ENCODE assay signal across 33 cellular contexts in the genomic region with DNA sequence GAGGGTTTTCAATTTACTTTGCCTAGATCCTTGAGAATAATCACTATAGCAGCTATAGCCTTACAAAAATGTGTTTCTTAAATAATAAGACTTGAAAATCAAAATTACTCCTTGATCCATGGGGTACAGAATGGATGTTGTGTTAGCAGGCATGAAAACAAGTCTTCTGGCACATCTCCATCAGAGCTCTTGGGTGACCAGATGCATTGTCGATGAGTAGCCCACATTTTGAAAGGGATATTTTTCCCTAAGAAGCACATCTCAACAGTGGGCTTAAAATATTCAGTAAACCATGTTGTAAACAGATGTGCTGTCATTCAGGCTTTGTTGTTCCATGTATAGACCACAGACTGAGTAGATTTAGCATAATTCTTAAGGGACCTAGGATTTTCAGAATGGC.
"Had no signal": no experiment of that assay in that cellular context is flagged by ENCODE, and none has a peak within 500 bp of the region (broad histone marks: within the 10 kb centered on the region; RNA-seq: fewer than 3 reads in every experiment).

No MANE protein-coding gene starts in this region.

- H3K79me2 ChIP-seq: parathyroid adenoma had no signal

- H3K9me3 Mint-ChIP-seq: nephron progenitor cell, neural crest cell, type B pancreatic cell had no signal

- H3K4me1 Mint-ChIP-seq: naive thymus-derived CD8-positive, alpha-beta T cell; neural crest cell; stimulated activated memory B cell treated with anti-CD40 and anti-IgM and Interleukin-4, amounts not matched to agents 10 μg/mL and 1 μg/mL and 100 μg/mL, for 72 hours; stimulated activated naive CD8-positive, alpha-beta T cell treated with anti-CD3 and anti-CD28 coated beads, Interleukin-15, amount 100 ng/mL, for 72 hours had no signal

- H3K4me2 ChIP-seq: smooth muscle cell had no signal

- H3K27ac ChIP-seq: ovary, parathyroid adenoma, psoas muscle, right lobe of liver, sigmoid colon, skin epidermis, spleen, suprapubic skin, testis, tibial artery, transverse colon, upper lobe of right lung, uterus had no signal

- ATAC-seq: naive thymus-derived CD8-positive, alpha-beta T cell; natural killer cell treated with Interleukin-12 subunit alpha and Interleukin-12 subunit beta and Interleukin-15 and Interleukin-18, amount 100 ng/mL, for 72 hours; psoas muscle; right cardiac atrium; right lobe of liver; stimulated activated memory B cell treated with anti-CD40 and anti-IgM and Interleukin-4, amounts not matched to agents 10 μg/mL and 1 μg/mL and 100 μg/mL, for 72 hours; stimulated activated naive CD8-positive, alpha-beta T cell treated with anti-CD3 and anti-CD28 coated beads, Interleukin-15, amount 100 ng/mL, for 72 hours; stimulated activated naive CD8-positive, alpha-beta T cell treated with anti-CD3 and anti-CD28 coated beads, Interleukin-15, Interleukin-2, amounts not matched to agents 100 U/mL and 50 U/mL, for 24 hours; upper lobe of right lung had no signal

- H3K9me3 ChIP-seq: ovary, psoas muscle, right lobe of liver, sigmoid colon, suprapubic skin, testis, tibial artery, transverse colon, upper lobe of right lung, uterus had no signal

- H3K9ac ChIP-seq: parathyroid adenoma had no signal

- H3K4me3 Mint-ChIP-seq: naive thymus-derived CD8-positive, alpha-beta T cell; natural killer cell treated with Interleukin-12 subunit alpha and Interleukin-12 subunit beta and Interleukin-15 and Interleukin-18, amount 100 ng/mL, for 72 hours; nephron progenitor cell; neural crest cell; stimulated activated memory B cell treated with anti-CD40 and anti-IgM and Interleukin-4, amounts not matched to agents 10 μg/mL and 1 μg/mL and 100 μg/mL, for 72 hours; stimulated activated naive CD8-positive, alpha-beta T cell treated with anti-CD3 and anti-CD28 coated beads, Interleukin-15, amount 100 ng/mL, for 72 hours; type B pancreatic cell had no signal

- H3K4me1 ChIP-seq: parathyroid adenoma, psoas muscle, right lobe of liver, sigmoid colon, spleen, suprapubic skin, testis, tibial artery, transverse colon, upper lobe of right lung, uterus had no signal

- H2AFZ ChIP-seq: parathyroid adenoma had no signal

- H3K27me3 Mint-ChIP-seq: naive thymus-derived CD8-positive, alpha-beta T cell; natural killer cell treated with Interleukin-12 subunit alpha and Interleukin-12 subunit beta and Interleukin-15 and Interleukin-18, amount 100 ng/mL, for 72 hours; progenitor cell of endocrine pancreas; stimulated activated memory B cell treated with anti-CD40 and anti-IgM and Interleukin-4, amounts not matched to agents 10 μg/mL and 1 μg/mL and 100 μg/mL, for 72 hours; stimulated activated naive CD8-positive, alpha-beta T cell treated with anti-CD3 and anti-CD28 coated beads, Interleukin-15, amount 100 ng/mL, for 72 hours had no signal

- H3K36me3 ChIP-seq: ovary, right lobe of liver, sigmoid colon, spleen, suprapubic skin, tibial artery, transverse colon, upper lobe of right lung, uterus had no signal

- H3K36me3 Mint-ChIP-seq: naive thymus-derived CD8-positive, alpha-beta T cell; natural killer cell treated with Interleukin-12 subunit alpha and Interleukin-12 subunit beta and Interleukin-15 and Interleukin-18, amount 100 ng/mL, for 72 hours; stimulated activated memory B cell treated with anti-CD40 and anti-IgM and Interleukin-4, amounts not matched to agents 10 μg/mL and 1 μg/mL and 100 μg/mL, for 72 hours; type B pancreatic cell had no signal

- H3K4me3 ChIP-seq: ovary, psoas muscle, right lobe of liver, sigmoid colon, skin epidermis, smooth muscle cell, spleen, suprapubic skin, testis, tibial artery, transverse colon, upper lobe of right lung, uterus had no signal

- H3K27ac Mint-ChIP-seq: naive thymus-derived CD8-positive, alpha-beta T cell; natural killer cell treated with Interleukin-12 subunit alpha and Interleukin-12 subunit beta and Interleukin-15 and Interleukin-18, amount 100 ng/mL, for 72 hours; progenitor cell of endocrine pancreas; stimulated activated memory B cell treated with anti-CD40 and anti-IgM and Interleukin-4, amounts not matched to agents 10 μg/mL and 1 μg/mL and 100 μg/mL, for 72 hours; stimulated activated naive CD8-positive, alpha-beta T cell treated with anti-CD3 and anti-CD28 coated beads, Interleukin-15, amount 100 ng/mL, for 72 hours; type B pancreatic cell had no signal

- H3K27me3 ChIP-seq: ovary, right lobe of liver, sigmoid colon, spleen, suprapubic skin, testis, tibial artery, transverse colon, upper lobe of right lung, uterus had no signal

- DNase-seq: naive thymus-derived CD8-positive, alpha-beta T cell; nephron progenitor cell; occipital lobe; ovary; posterior cingulate gyrus; psoas muscle; right cardiac atrium; right lobe of liver; sigmoid colon; spleen; stimulated activated CD4-positive, alpha-beta T cell treated with anti-CD3 and anti-CD28 coated beads, Interleukin-12 subunit alpha, Interleukin-12 subunit beta, amount 100 ng/mL, for 4 hours; stimulated activated CD4-positive, alpha-beta T cell treated with anti-CD3 and anti-CD28 coated beads, Interleukin-1b, Interleukin-23, amount 100 ng/mL, for 48 hours; stimulated activated CD4-positive, alpha-beta T cell treated with anti-CD3 and anti-CD28 coated beads, Interleukin-4, amount 100 ng/mL, for 1 hour; stimulated activated CD4-positive, alpha-beta T cell treated with anti-CD3 and anti-CD28 coated beads, Interleukin-4, amount 100 ng/mL, for 4 hours; stimulated activated CD8-positive, alpha-beta memory T cell treated with anti-CD3 and anti-CD28 coated beads, Interleukin-4, amount 100 ng/mL, for 48 hours; stimulated activated naive CD4-positive, alpha-beta T cell; stimulated activated naive CD8-positive, alpha-beta T cell treated with anti-CD3 and anti-CD28 coated beads, Interleukin-15, amount 100 ng/mL, for 72 hours; stimulated activated naive CD8-positive, alpha-beta T cell treated with anti-CD3 and anti-CD28 coated beads, Interleukin-15, Interleukin-2, amounts not matched to agents 100 U/mL and 50 U/mL, for 24 hours; substantia nigra; testis; tibial artery; transverse colon; upper lobe of right lung; uterus had no signal
